Comparison of ENCODE assay signal across 1 cellular context in genomic region chrX:10119399-10119990, GRCh38.
TF ChIP-seq lines count a peak whose summit lies in the region.

No MANE protein-coding gene starts in this region.

TF ChIP-seq in GM12878, 131 proteins besides CTCF, POLR2A, EP300 and RAD21 (continued from another document):
- TF ChIP-seq REST (IDR thresholded peaks at IDR 0.05; ENCODE audit: low read depth, low read length) (no peak), CHD1 (IDR thresholded peaks at IDR 0.05; ENCODE audit: low read depth, low read length) (no peak), DPF2 (IDR thresholded peaks at IDR 0.05) (0 out of 2 replicates have a peak, but pooled peaks have one; percentile 29), MEF2A (IDR thresholded peaks at IDR 0.05; ENCODE audit: insufficient read depth, low read depth, low read length) (peak; percentile 86), FOXK2 (IDR thresholded peaks at IDR 0.05) (no peak), YBX1 (IDR thresholded peaks at IDR 0.05) (no peak), ZSCAN29 (IDR thresholded peaks at IDR 0.05) (no peak), NBN (IDR thresholded peaks at IDR 0.05) (peak; percentile 93), MTA2 (IDR thresholded peaks at IDR 0.05; ENCODE audit: low read depth) (no peak), IKZF1 (conservative IDR thresholded peaks at IDR 0.05) (peak; percentile 82), EZH2 (IDR thresholded peaks at IDR 0.05; ENCODE audit: borderline replicate concordance, control insufficient read depth, low read depth, low read length) (no peak), BHLHE40 (IDR thresholded peaks at IDR 0.05; ENCODE audit: borderline replicate concordance in 1 of 2, low read depth in 2 of 2, low read length in 1 of 2) (peak in 1 of 2 experiments; percentile 71; a peak in 1 of 4 replicates), ZBED1 (IDR thresholded peaks at IDR 0.05; ENCODE audit: borderline replicate concordance) (0 out of 2 replicates have a peak, but pooled peaks have one; percentile 44), TARDBP (IDR thresholded peaks at IDR 0.05; ENCODE audit: borderline replicate concordance) (peak; percentile 60; the same call in 1 of the 2 replicates), KLF5 (IDR thresholded peaks at IDR 0.05; ENCODE audit: partially characterized antibody) (no peak), PKNOX1 (IDR thresholded peaks at IDR 0.05) (peak; percentile 47; the same call in 1 of the 2 replicates), USF1 (IDR thresholded peaks at IDR 0.05; ENCODE audit: borderline replicate concordance, extremely low read length, insufficient read depth, low read depth, low read length) (no peak), MAX (IDR thresholded peaks at IDR 0.05; ENCODE audit: low read depth, low read length) (no peak), POU2F2 (IDR thresholded peaks at IDR 0.05; ENCODE audit: borderline replicate concordance, low read depth, low read length) (peak; percentile 92), JUNB (IDR thresholded peaks at IDR 0.05) (no peak), BRCA1 (IDR thresholded peaks at IDR 0.05; ENCODE audit: low read depth, low read length) (no peak), ESRRA (IDR thresholded peaks at IDR 0.05; ENCODE audit: low read length) (no peak), RAD51 (IDR thresholded peaks at IDR 0.05) (no peak), IRF5 (IDR thresholded peaks at IDR 0.05; ENCODE audit: borderline replicate concordance) (no peak), ZBTB33 (IDR thresholded peaks at IDR 0.05) (no peak), MXI1 (IDR thresholded peaks at IDR 0.05; ENCODE audit: low read depth, low read length) (no peak; the same call in none of the 2 replicates), ETV6 (conservative IDR thresholded peaks at IDR 0.05 in 1 of 2, IDR thresholded peaks at IDR 0.05 in 1 of 2; ENCODE audit: borderline replicate concordance in 1 of 2, low read depth in 1 of 2) (0 out of 4 replicates have a peak, but pooled peaks of 1 of the 2 experiments have one; percentile 5), HCFC1 (IDR thresholded peaks at IDR 0.05; ENCODE audit: low read length) (peak; percentile 46; the same call in 1 of the 2 replicates), ZBTB40 (IDR thresholded peaks at IDR 0.05; ENCODE audit: borderline replicate concordance) (no peak), ZBTB11 (CRISPR knock-in tag; IDR thresholded peaks at IDR 0.05) (no peak), RELA (IDR thresholded peaks at IDR 0.05; ENCODE audit: borderline replicate concordance, partially characterized antibody) (peak; percentile 81), E2F8 (IDR thresholded peaks at IDR 0.05; ENCODE audit: low read depth, partially characterized antibody) (peak; percentile 76), IRF4 (IDR thresholded peaks at IDR 0.05; ENCODE audit: low read depth, low read length) (peak; percentile 43; the same call in 1 of the 2 replicates), EGR1 (IDR thresholded peaks at IDR 0.05; ENCODE audit: borderline replicate concordance in 1 of 2, low read depth in 2 of 2, low read length in 2 of 2) (no peak), KAT2A (conservative IDR thresholded peaks at IDR 0.05; ENCODE audit: control insufficient read depth, low read depth, low read length) (no peak), CHD2 (IDR thresholded peaks at IDR 0.05; ENCODE audit: borderline replicate concordance, low read depth, low read length) (no peak; the same call in 1 of the 2 replicates), SIN3A (IDR thresholded peaks at IDR 0.05; ENCODE audit: low read depth, low read length) (no peak), TAF1 (IDR thresholded peaks at IDR 0.05; ENCODE audit: borderline replicate concordance, low read depth, low read length) (no peak), ZNF274 (IDR thresholded peaks at IDR 0.05; ENCODE audit: insufficient read depth, insufficient read length) (no peak)
